8 cellular contexts compared by ENCODE assay signal in the genomic region with DNA sequence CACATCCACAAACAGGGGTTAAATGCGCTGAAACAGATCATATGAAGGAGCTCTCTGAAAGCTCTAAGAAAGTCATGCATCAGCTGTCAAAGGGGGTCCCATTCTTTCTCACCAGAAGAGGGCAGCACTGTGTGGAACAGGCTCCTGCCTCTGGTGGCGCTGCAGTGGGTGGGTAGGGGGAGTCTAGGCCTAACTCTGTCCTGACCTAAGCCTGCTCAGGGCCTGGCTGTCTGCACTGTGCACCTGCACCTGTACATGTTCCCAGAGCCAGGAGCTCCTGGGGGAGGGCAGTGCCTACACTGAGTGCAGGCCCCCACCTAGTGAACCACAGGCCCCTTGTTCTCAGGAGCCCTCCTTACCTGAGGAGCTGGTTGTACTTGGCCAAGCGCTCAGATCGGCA. TPM values are rescaled to one million over a fixed set of nuclear protein-coding genes. Genes with fewer than 3 reads are reported as not detected.
DNase-seq lines count a peak whose midpoint lies in the region; ATAC-seq and TF ChIP-seq lines count a peak whose summit lies in the region.

No MANE protein-coding gene starts in this region.

- H3K27me3 Mint-ChIP-seq in activated naive CD8-positive, alpha-beta T cell treated with anti-CD3 and anti-CD28 coated beads, Interleukin-2, amount 50 U/mL, for 24 hours: no peaks in the 10 kb centered on the region

- H3K27ac Mint-ChIP-seq in activated naive CD8-positive, alpha-beta T cell treated with anti-CD3 and anti-CD28 coated beads, Interleukin-2, amount 50 U/mL, for 24 hours: peak overlapping the region; percentile 62

- H3K9me3 ChIP-seq in OCI-LY1 (ENCODE audit: low read length): no peaks in the 10 kb centered on the region

- no peak overlapping the region for H3K9ac ChIP-seq in OCI-LY1 (ENCODE audit: low read length)

- H3K36me3 Mint-ChIP-seq in activated naive CD8-positive, alpha-beta T cell treated with anti-CD3 and anti-CD28 coated beads, Interleukin-2, amount 50 U/mL, for 24 hours (ENCODE audit: low read depth): peaks cover 85% of the 10 kb centered on the region

- no peaks in the 10 kb centered on the region for H4K20me1 ChIP-seq in OCI-LY1 (ENCODE audit: insufficient read depth, low read length)

- H3K79me2 ChIP-seq in OCI-LY1 (ENCODE audit: insufficient read depth, low read length): no peaks in the 10 kb centered on the region

- H3K4me2 ChIP-seq in OCI-LY1 (ENCODE audit: low read length): no peak overlapping the region

- no peaks in the 10 kb centered on the region for H3K9me2 ChIP-seq in OCI-LY1 (ENCODE audit: low read depth, low read length)

- H3K4me1 ChIP-seq in OCI-LY1 (ENCODE audit: insufficient read depth, low read length, severe bottlenecking): no peaks in the 10 kb centered on the region

- H3K27me3 ChIP-seq in OCI-LY1 (ENCODE audit: insufficient read depth, low read length): no peaks in the 10 kb centered on the region

- H3K4me1 Mint-ChIP-seq in activated naive CD8-positive, alpha-beta T cell treated with anti-CD3 and anti-CD28 coated beads, Interleukin-2, amount 50 U/mL, for 24 hours: peaks cover 56% of the 10 kb centered on the region

- ATAC-seq in activated naive CD8-positive, alpha-beta T cell treated with anti-CD3 and anti-CD28 coated beads, Interleukin-2, amount 50 U/mL, for 24 hours: peak; percentile 7
- no peak for ATAC-seq in GM21529 (IDR thresholded peaks at IDR 0.05; ENCODE audit: unreplicated experiment)

- peak; percentile 5 for DNase-seq in NCI-H345 (lab: John Stamatoyannopoulos, UW)
- DNase-seq in NCI-H345 treated with DMSO at 0.1 percent for 48 hours (lab: John Stamatoyannopoulos, UW; ENCODE audit: unreplicated experiment): no peak
- DNase-seq in activated naive CD8-positive, alpha-beta T cell treated with anti-CD3 and anti-CD28 coated beads, Interleukin-2, amount 50 U/mL, for 24 hours: peak; percentile 62
- DNase-seq in lung microvascular endothelial cell (ENCODE audit: low read depth in 2 of 2): peak; percentile 44 to 58
- no peak for DNase-seq in NCI-H1694 (lab: John Stamatoyannopoulos, UW)
- no peak for DNase-seq in substantia nigra (lab: John Stamatoyannopoulos, UW)

- peaks cover 19% of the 10 kb centered on the region; the same call in 1 of the 2 replicates for H3F3A ChIP-seq in OCI-LY1 (ENCODE audit: insufficient read depth, low read length)

- TF ChIP-seq CTCF in OCI-LY1 (IDR thresholded peaks at IDR 0.05; ENCODE audit: low read length): peak; percentile 85

- no peak overlapping the region for H3K4me3 ChIP-seq in OCI-LY1 (ENCODE audit: low read depth, low read length, poor library complexity, severe bottlenecking)

- H3K27ac ChIP-seq in OCI-LY1 (ENCODE audit: low read depth, low read length, poor library complexity, severe bottlenecking): no peak overlapping the region
- H3K27ac ChIP-seq in substantia nigra (ENCODE audit: low read depth, low read length, poor library complexity, severe bottlenecking): no peak overlapping the region

- no peak overlapping the region for H2AFZ ChIP-seq in OCI-LY1 (ENCODE audit: low read length)

- peak overlapping the region; percentile 21 for H3K4me3 Mint-ChIP-seq in activated naive CD8-positive, alpha-beta T cell treated with anti-CD3 and anti-CD28 coated beads, Interleukin-2, amount 50 U/mL, for 24 hours

- H3K36me3 ChIP-seq in OCI-LY1 (ENCODE audit: insufficient read depth, low read length): peaks cover 99% of the 10 kb centered on the region

- H3K9me3 Mint-ChIP-seq in activated naive CD8-positive, alpha-beta T cell treated with anti-CD3 and anti-CD28 coated beads, Interleukin-2, amount 50 U/mL, for 24 hours: no peaks in the 10 kb centered on the region

RNA-seq across cellular contexts. Expression of gene ENO1, which starts 16.0 kb away (rescaled TPM):
- total RNA-seq in lung microvascular endothelial cell: 929 and 1,079 TPM in 2 replicates

RNA-seq across cellular contexts. Expression of gene RERE, which starts 45.1 kb away (rescaled TPM):
- 35.7 and 86.5 TPM in 2 replicates for total RNA-seq in lung microvascular endothelial cell

Comparison
In these comparisons a context has a peak if more than half of its experiments do, and no peak if none do; other contexts are left out.
1. DNase-seq: peak in NCI-H345 (single experiment), activated naive CD8-positive, alpha-beta T cell treated with anti-CD3 and anti-CD28 coated beads, Interleukin-2, amount 50 U/mL, for 24 hours (single experiment) and lung microvascular endothelial cell (2 of 2); none in NCI-H345 treated with DMSO at 0.1 percent for 48 hours (single experiment), NCI-H1694 (single experiment) and substantia nigra (0 of 49).